In the genomic region with DNA sequence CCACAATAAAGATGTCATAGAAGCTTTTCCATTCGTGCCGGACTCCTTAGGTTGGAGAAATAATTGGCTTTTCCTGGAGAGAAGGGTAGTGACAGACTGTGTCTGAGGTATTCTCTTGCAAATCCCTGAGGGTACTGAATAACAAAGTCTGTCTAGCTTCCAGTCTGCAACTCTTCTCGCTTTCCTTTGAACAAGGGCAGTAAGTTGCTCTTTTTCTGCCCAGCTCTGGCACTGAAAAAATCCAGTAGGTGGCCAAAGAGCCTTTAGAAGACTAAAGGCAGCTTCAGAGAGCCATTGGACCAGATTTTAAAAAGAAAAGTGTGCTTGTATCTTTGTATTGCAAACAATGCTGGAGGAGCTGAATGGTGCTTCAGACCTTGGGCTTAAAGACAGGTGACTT, we compare ENCODE assay signal across 8 cellular contexts. TPM values are rescaled to one million over a fixed set of nuclear protein-coding genes. Genes with fewer than 3 reads are reported as not detected.
A peak's percentile ranks its signal among the peaks of the same experiment; 100 is the strongest.
DNase-seq lines count a peak whose midpoint lies in the region; ATAC-seq, FAIRE-seq and TF ChIP-seq lines count a peak whose summit lies in the region.

No MANE protein-coding gene starts in this region.

- peaks cover 26% of the 10 kb centered on the region for H3K4me1 ChIP-seq in ES-I3 (ENCODE audit: insufficient read depth, low read length)
- peaks cover 0 to 2% of the 10 kb centered on the region in 2 donors for H3K4me1 ChIP-seq in ascending aorta
- peaks cover 20% of the 10 kb centered on the region for H3K4me1 ChIP-seq in lower lobe of right lung

- TF ChIP-seq CTCF in ascending aorta (IDR thresholded peaks at IDR 0.05) (peak in 2 of 3 experiments; percentile 9 to 25), lower lobe of right lung (IDR thresholded peaks at IDR 0.05) (peak; percentile 28)

- peak overlapping the region; percentile 28 to 53 for H3K4me3 ChIP-seq in ascending aorta
- peak overlapping the region; percentile 49 for H3K4me3 ChIP-seq in lower lobe of right lung

- DNase-seq in ascending aorta (ENCODE audit: low spot score in 2 of 2) (no peak), lower lobe of right lung (no peak), GM19239 (ENCODE audit: insufficient read length, low spot score) (no peak), 8988T (no peak), NCI-H2227 (lab: John Stamatoyannopoulos, UW; ENCODE audit: unreplicated experiment) (no peak)

- H3K36me3 ChIP-seq in ES-I3 (ENCODE audit: insufficient read depth, low read length) (no peaks in the 10 kb centered on the region), ascending aorta (no peaks in the 10 kb centered on the region), lower lobe of right lung (no peaks in the 10 kb centered on the region)

- intact Hi-C loops in ascending aorta (cut with DNase I) (loop anchor here (5.0 kb wide), 1 partner anchor 155 kb away; no protein-coding TSS in a partner anchor), lower lobe of right lung (cut with DNase I) (no loop called here)

- ATAC-seq in HG03521 (IDR thresholded peaks at IDR 0.05; ENCODE audit: unreplicated experiment): peak; percentile 8
- ATAC-seq in lower lobe of right lung: peak; percentile 31 to 73
- no peak for ATAC-seq in GM21786 (IDR thresholded peaks at IDR 0.05; ENCODE audit: unreplicated experiment)

- no peaks in the 10 kb centered on the region for H3K9me3 ChIP-seq in ES-I3 (ENCODE audit: control insufficient read depth, insufficient read depth, low read length)
- H3K9me3 ChIP-seq in ascending aorta: no peaks in the 10 kb centered on the region
- H3K9me3 ChIP-seq in lower lobe of right lung: no peaks in the 10 kb centered on the region

- H3K27me3 ChIP-seq in ascending aorta: no peaks in the 10 kb centered on the region
- H3K27me3 ChIP-seq in lower lobe of right lung (ENCODE audit: low read depth): no peaks in the 10 kb centered on the region

- H3K27ac ChIP-seq in ascending aorta: no peak overlapping the region
- H3K27ac ChIP-seq in lower lobe of right lung: peak overlapping the region; percentile 74

- peak overlapping the region; percentile 19; the same call in 1 of the 2 replicates for H3K9ac ChIP-seq in ES-I3 (ENCODE audit: low read depth, low read length)

- no peak for FAIRE-seq in GM19239 (lab: Jason Lieb, UNC)

RNA-seq across cellular contexts. Expression of a gene that starts 20.7 kb away (rescaled TPM):
- total RNA-seq in ascending aorta: 48.9 TPM
- 62.8 TPM for total RNA-seq in lower lobe of right lung
